ENCODE assay signal across 10 cellular contexts in the genomic region with DNA sequence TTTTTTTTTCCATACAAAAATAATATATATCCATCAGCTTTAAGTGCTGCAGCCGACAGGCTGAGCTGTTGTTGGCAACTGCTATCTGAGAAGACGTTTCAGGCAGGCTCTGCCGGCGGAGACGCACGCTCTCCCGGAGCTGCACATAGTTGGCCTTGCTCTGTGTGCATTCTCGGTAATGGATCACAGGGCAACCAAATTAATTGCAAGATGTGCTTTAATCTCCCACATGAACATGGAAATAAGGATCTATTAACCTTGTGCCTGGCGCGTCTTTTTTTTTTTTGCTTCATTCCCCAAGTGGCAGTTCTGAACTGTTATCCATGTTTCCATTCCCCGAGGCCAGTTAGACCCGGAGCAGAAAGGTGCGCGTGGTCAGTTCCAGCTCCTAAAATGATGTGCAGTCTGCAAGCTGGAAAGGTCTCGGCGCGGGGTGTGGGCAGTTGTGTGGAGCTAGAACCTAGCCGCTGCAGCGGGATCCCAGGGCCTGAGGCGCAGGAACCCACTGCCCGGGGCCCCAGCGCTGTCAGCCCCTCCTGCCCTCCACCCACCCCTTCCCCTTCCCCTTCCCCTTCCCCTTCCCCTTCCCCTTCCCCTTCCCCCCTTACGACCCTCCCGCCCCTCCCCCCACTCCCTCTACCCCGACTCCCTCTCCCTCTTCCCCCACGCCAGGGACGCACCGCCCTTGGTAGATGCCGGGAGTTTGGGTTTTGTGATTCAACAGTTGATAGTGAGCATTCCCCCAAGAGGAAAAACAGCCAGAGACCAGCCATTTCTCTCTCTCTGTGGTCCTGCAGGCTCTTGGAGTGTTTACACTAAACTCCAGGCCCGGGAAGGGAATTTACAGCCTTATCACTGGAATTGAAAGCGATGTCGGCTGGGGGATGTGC.
DNase-seq lines count a peak whose midpoint lies in the region; ATAC-seq and TF ChIP-seq lines count a peak whose summit lies in the region.
"Had no signal": no experiment of that assay in that cellular context is flagged by ENCODE, and none has a peak within 500 bp of the region (broad histone marks: within the 10 kb centered on the region; RNA-seq: fewer than 3 reads in every experiment).

No MANE protein-coding gene starts in this region.

- peaks cover 3% of the 10 kb centered on the region for H3K9me3 Mint-ChIP-seq in nephron
- H3K9me3 Mint-ChIP-seq in stimulated activated naive B cell treated with anti-CD40 and anti-IgM and Interleukin-4, amounts not matched to agents 10 μg/mL and 1 μg/mL and 100 μg/mL, for 72 hours = no peaks in the 10 kb centered on the region

- peak overlapping the region; percentile 88 to 95 (median 94) for H3K27ac Mint-ChIP-seq in nephron
- no peak overlapping the region for H3K27ac Mint-ChIP-seq in stimulated activated naive B cell treated with anti-CD40 and anti-IgM and Interleukin-4, amounts not matched to agents 10 μg/mL and 1 μg/mL and 100 μg/mL, for 72 hours
- H3K27ac Mint-ChIP-seq: CD4-positive, CD25-positive, alpha-beta regulatory T cell had no signal

- DNase-seq in AG04450 (ENCODE audit: low read depth, low spot score) (no peak), NCI-H2171 treated with DMSO at 0.1 percent for 48 hours (lab: John Stamatoyannopoulos, UW) (peak; percentile 8), fibroblast of the aortic adventitia (ENCODE audit: low read depth) (peak; percentile 56), NCI-H146 treated with DMSO at 0.1 percent for 48 hours (lab: John Stamatoyannopoulos, UW; ENCODE audit: unreplicated experiment) (no peak), GM10266 (ENCODE audit: extremely low spot score) (no peak)
- DNase-seq in stimulated activated naive B cell treated with anti-CD40 and anti-IgM and Interleukin-4, amounts not matched to agents 10 μg/mL and 1 μg/mL and 100 μg/mL, for 72 hours = no peak
- DNase-seq: CD4-positive, CD25-positive, alpha-beta regulatory T cell; erythroblast had no signal

- POLR2A ChIA-PET in AG04450 (lab: Yijun Ruan, JAX) = no interaction called here

- H3K4me3 Mint-ChIP-seq in nephron = peak overlapping the region; percentile 87 to 89 (median 87)
- peak overlapping the region in 1 of 2 donors; percentile 30 for H3K4me3 Mint-ChIP-seq in stimulated activated naive B cell treated with anti-CD40 and anti-IgM and Interleukin-4, amounts not matched to agents 10 μg/mL and 1 μg/mL and 100 μg/mL, for 72 hours
- H3K4me3 Mint-ChIP-seq: CD4-positive, CD25-positive, alpha-beta regulatory T cell had no signal

- H3K9me3 ChIP-seq in AG04450 (ENCODE audit: control insufficient read depth, insufficient read depth, low read length) = no peaks in the 10 kb centered on the region

- peaks cover 4% of the 10 kb centered on the region for H3K27me3 Mint-ChIP-seq in nephron (ENCODE audit: low read depth)
- H3K27me3 Mint-ChIP-seq in stimulated activated naive B cell treated with anti-CD40 and anti-IgM and Interleukin-4, amounts not matched to agents 10 μg/mL and 1 μg/mL and 100 μg/mL, for 72 hours = peaks cover 15 to 44% of the 10 kb centered on the region in 2 donors

- no peaks in the 10 kb centered on the region for H3K36me3 Mint-ChIP-seq in nephron (ENCODE audit: low read depth)
- no peaks in the 10 kb centered on the region for H3K36me3 Mint-ChIP-seq in stimulated activated naive B cell treated with anti-CD40 and anti-IgM and Interleukin-4, amounts not matched to agents 10 μg/mL and 1 μg/mL and 100 μg/mL, for 72 hours
- H3K36me3 Mint-ChIP-seq: CD4-positive, CD25-positive, alpha-beta regulatory T cell had no signal

- peak overlapping the region; percentile 47 for H3K4me3 ChIP-seq in AG04450 (ENCODE audit: low read depth, low read length)
- H3K4me3 ChIP-seq in fibroblast of the aortic adventitia (ENCODE audit: low read depth, low read length) = peak overlapping the region; percentile 50

- no peaks in the 10 kb centered on the region for H3K27me3 ChIP-seq in AG04450 (ENCODE audit: control insufficient read depth, insufficient read depth, low read length)

- no peak overlapping the region for H3K27ac ChIP-seq in AG04450 (ENCODE audit: low read depth, low read length)

- H3K4me1 Mint-ChIP-seq in nephron = peaks cover 37% of the 10 kb centered on the region
- peaks cover 1 to 11% of the 10 kb centered on the region in 2 donors for H3K4me1 Mint-ChIP-seq in stimulated activated naive B cell treated with anti-CD40 and anti-IgM and Interleukin-4, amounts not matched to agents 10 μg/mL and 1 μg/mL and 100 μg/mL, for 72 hours

- ATAC-seq in stimulated activated naive B cell treated with anti-CD40 and anti-IgM and Interleukin-4, amounts not matched to agents 10 μg/mL and 1 μg/mL and 100 μg/mL, for 72 hours (replicated peaks) = no peak
- no peak for ATAC-seq in GM21529 (IDR thresholded peaks at IDR 0.05; ENCODE audit: unreplicated experiment)

- no peak for TF ChIP-seq CTCF in AG04450 (IDR thresholded peaks at IDR 0.05; ENCODE audit: low read depth, low read length)
- TF ChIP-seq CTCF in fibroblast of the aortic adventitia (IDR thresholded peaks at IDR 0.05; ENCODE audit: insufficient read depth, low read length) = no peak
- no peak for TF ChIP-seq CTCF in nephron (IDR thresholded peaks at IDR 0.05; ENCODE audit: unreplicated experiment in 3 of 3)
- TF ChIP-seq CTCF in GM10266 (IDR thresholded peaks at IDR 0.05; ENCODE audit: control insufficient read depth, insufficient read depth, low read depth, missing control alignments) = no peak

- CTCF ChIA-PET in AG04450 (lab: Charles Lee) = interaction anchor here (1.3 kb wide), 1 partner anchor 59 kb away, joined by 4 read pairs; no protein-coding TSS in a partner anchor

Comparison
In these comparisons a context has a peak if more than half of its experiments do, and no peak if none do; other contexts are left out.
1. DNase-seq: peak in NCI-H2171 treated with DMSO at 0.1 percent for 48 hours (single experiment) and fibroblast of the aortic adventitia (single experiment); none in AG04450 (single experiment), NCI-H146 treated with DMSO at 0.1 percent for 48 hours (single experiment), GM10266 (single experiment) and stimulated activated naive B cell treated with anti-CD40 and anti-IgM and Interleukin-4, amounts not matched to agents 10 μg/mL and 1 μg/mL and 100 μg/mL, for 72 hours (single experiment).